20 cellular contexts compared by ENCODE assay signal in genomic region chr10:71585579-71586092, GRCh38.
DNase-seq lines count a peak whose midpoint lies in the region; ATAC-seq, FAIRE-seq and TF ChIP-seq lines count a peak whose summit lies in the region.
"Had no signal": no experiment of that assay in that cellular context is flagged by ENCODE, and none has a peak within 500 bp of the region (broad histone marks: within the 10 kb centered on the region; RNA-seq: fewer than 3 reads in every experiment).

No MANE protein-coding gene starts in this region.

- intact Hi-C loops in A673 (cut with micrococcal nuclease; ENCODE audit: unreplicated experiment) = no loop called here
- intact Hi-C loops in K562 (cut with micrococcal nuclease) = no loop called here
- intact Hi-C loops in Right ventricle myocardium inferior (cut with DNase I) = no loop called here

- no peaks in the 10 kb centered on the region for H3K9me1 ChIP-seq in K562 (ENCODE audit: control insufficient read depth, insufficient read depth, low read length)

- H3K36me3 ChIP-seq in A673 (ENCODE audit: insufficient read depth, low read length, poor library complexity, severe bottlenecking) (no peaks in the 10 kb centered on the region), K562 (ENCODE audit: control insufficient read depth, insufficient read depth, low read length) (no peaks in the 10 kb centered on the region), hepatocyte (replicated peaks; ENCODE audit: insufficient read depth, low read depth) (no peaks in the 10 kb centered on the region)
- H3K36me3 ChIP-seq: MG63, SJSA1 had no signal

- H3K4me3 ChIP-seq in A673 (ENCODE audit: low read depth, low read length, poor library complexity, severe bottlenecking) (no peak overlapping the region), K562 (no peak overlapping the region), hepatocyte (no peak overlapping the region)
- H3K4me3 ChIP-seq: MG63, SJSA1 had no signal

- no peaks in the 10 kb centered on the region for H3K9me2 ChIP-seq in hepatocyte (replicated peaks; ENCODE audit: insufficient read depth)

- H3K4me1 ChIP-seq in A673 (ENCODE audit: insufficient read depth, low read length, poor library complexity, severe bottlenecking) = peaks cover 17% of the 10 kb centered on the region
- peaks cover 11 to 32% of the 10 kb centered on the region in 2 experiments; a peak in 4 of 5 replicates for H3K4me1 ChIP-seq in K562 (replicated peaks in 1 of 2; ENCODE audit: control insufficient read depth in 2 of 2, insufficient read depth in 2 of 2, low read length in 2 of 2)
- H3K4me1 ChIP-seq in hepatocyte (ENCODE audit: insufficient read depth) = no peaks in the 10 kb centered on the region

- no peak overlapping the region for H3K27ac ChIP-seq in A673 (ENCODE audit: low read depth, low read length, poor library complexity, severe bottlenecking)
- H3K27ac ChIP-seq in K562 (ENCODE audit: extremely low read depth, low read depth, low read length) = no peak overlapping the region
- no peak overlapping the region for H3K27ac ChIP-seq in hepatocyte
- H3K27ac ChIP-seq: SJSA1 had no signal

- peak; percentile 64 for FAIRE-seq in K562 (lab: Jason Lieb, UNC)
- FAIRE-seq: GM12891 had no signal

- WGBS in K562 (ENCODE audit: insufficient coverage, low coverage, missing lambda C conversion rate) = 39% methylated on average over 8 of the region's 8 CpGs
- WGBS in hepatocyte (ENCODE audit: low lambda C conversion rate, missing lambda C conversion rate) = 62% methylated on average over 8 of the region's 8 CpGs

- no peaks in the 10 kb centered on the region for H3K79me2 ChIP-seq in K562 (ENCODE audit: control insufficient read depth, insufficient read depth, low read length)
- no peaks in the 10 kb centered on the region for H3K79me2 ChIP-seq in hepatocyte

- 0 out of 4 replicates have a peak overlapping the region, but pooled peaks of 1 of the 2 experiments have one; percentile 31 for H3K9ac ChIP-seq in K562 (ENCODE audit: insufficient read depth in 1 of 2, low read depth in 2 of 2, low read length in 2 of 2)

- in situ Hi-C loops in K562 (cut with MboI) = no loop called here

- TF ChIP-seq EP300 in K562 (IDR thresholded peaks at IDR 0.05; ENCODE audit: low read length) = no peak

- H3K4me2 ChIP-seq in K562 (ENCODE audit: insufficient read depth, low read length) (no peak overlapping the region), hepatocyte (no peak overlapping the region)

- BruUV-seq in A673 (replicated peaks; lab: Mats Ljungman, UMichigan) (no TSS peak), K562 (replicated peaks; lab: Mats Ljungman, UMichigan) (no TSS peak)

- no peak for TF ChIP-seq POLR2A in K562 (conservative IDR thresholded peaks at IDR 0.05)

- CTCF ChIA-PET in A673 (lab: Charles Lee) = no interaction called here
- CTCF ChIA-PET in K562 (lab: Yijun Ruan, JAX; ENCODE audit: low intra/inter-chr PET ratio) = no interaction called here

- H3K27me3 ChIP-seq in A673 (replicated peaks; ENCODE audit: insufficient read depth, low read depth, low read length, poor library complexity) (no peaks in the 10 kb centered on the region), K562 (ENCODE audit: control insufficient read depth in 2 of 2, insufficient read depth in 2 of 2, low read length in 2 of 2) (peaks cover 0 to 6% of the 10 kb centered on the region in 2 experiments; a peak in 2 of 5 replicates), hepatocyte (peaks cover 7% of the 10 kb centered on the region)
- H3K27me3 ChIP-seq: MG63, SJSA1 had no signal

- H2AFZ ChIP-seq in K562 (ENCODE audit: low read depth, low read length) (peak overlapping the region; percentile 46; the same call in 1 of the 2 replicates), hepatocyte (no peak overlapping the region)

- H3K9me3 ChIP-seq in A673 (ENCODE audit: low read depth, low read length, poor library complexity, severe bottlenecking) (no peaks in the 10 kb centered on the region), K562 (replicated peaks; ENCODE audit: control insufficient read depth, insufficient read depth, low read depth, low read length) (no peaks in the 10 kb centered on the region), hepatocyte (ENCODE audit: low read depth) (no peaks in the 10 kb centered on the region)
- H3K9me3 ChIP-seq: MG63, SJSA1 had no signal

- H4K20me1 ChIP-seq in K562 (replicated peaks; ENCODE audit: control insufficient read depth, insufficient read depth, low read length) = no peaks in the 10 kb centered on the region
- no peaks in the 10 kb centered on the region for H4K20me1 ChIP-seq in hepatocyte (ENCODE audit: insufficient read depth, poor library complexity, severe bottlenecking)

- ATAC-seq in K562 (no peak), HG03571 (IDR thresholded peaks at IDR 0.05; ENCODE audit: unreplicated experiment) (no peak), Right ventricle myocardium inferior (no peak), HG03025 (IDR thresholded peaks at IDR 0.05; ENCODE audit: low FRiP score, unreplicated experiment) (no peak)
- ATAC-seq: Panc1 had no signal

- DNase-seq in A673 (ENCODE audit: low spot score) (peak; percentile 45), NCI-H2227 treated with DMSO at 0.1 percent for 48 hours (lab: John Stamatoyannopoulos, UW) (peak; percentile 40), K562 (ENCODE audit: extremely low read depth in 1 of 4, low spot score in 3 of 4) (no peak), left kidney (ENCODE audit: low read depth, low spot score) (peak; percentile 35), hepatocyte (ENCODE audit: low spot score) (no peak), Right ventricle myocardium inferior (ENCODE audit: missing footprints) (no peak)
- DNase-seq: CD8-positive, alpha-beta memory T cell; DMS53; EL; Kasumi-1; MG63; NCI-H1092; NCI-H146; NCI-H2029 treated with DMSO at 0.1 percent for 48 hours; NCI-H524 treated with DMSO at 0.1 percent for 48 hours had no signal

- POLR2A ChIA-PET in A673 (lab: Charles Lee; ENCODE audit: low non-redundant PET) (no interaction called here), K562 (lab: Yijun Ruan, JAX) (interaction anchor here (0.6 to 1.0 kb wide), 4 partner anchors 17 to 398 kb away, joined by 3 to 5 read pairs (median 3); no protein-coding TSS in a partner anchor)

- TF ChIP-seq RAD21 in K562 (CRISPR knock-in tag; conservative IDR thresholded peaks at IDR 0.05 in 1 of 2, IDR thresholded peaks at IDR 0.05 in 1 of 2) = no peak

- no peak for TF ChIP-seq CTCF in A673 (conservative IDR thresholded peaks at IDR 0.05; ENCODE audit: low read depth, low read length)
- TF ChIP-seq CTCF in K562 (IDR thresholded peaks at IDR 0.05 in 2 of 3, conservative IDR thresholded peaks at IDR 0.05 in 1 of 3; ENCODE audit: insufficient read depth in 2 of 3, low read depth in 1 of 3, low read length in 3 of 3) = no peak
- TF ChIP-seq CTCF in hepatocyte (IDR thresholded peaks at IDR 0.05; ENCODE audit: poor library complexity) = no peak

TF ChIP-seq in K562, 482 proteins besides CTCF, POLR2A, EP300 and RAD21 (continues in another document):
- TF ChIP-seq FOXK1 (CRISPR knock-in tag; IDR thresholded peaks at IDR 0.05; ENCODE audit: borderline replicate concordance) (no peak), CBX3 (IDR thresholded peaks at IDR 0.05; ENCODE audit: borderline replicate concordance in 1 of 2, low read length in 2 of 2) (no peak), NUFIP1 (IDR thresholded peaks at IDR 0.05; ENCODE audit: partially characterized antibody) (no peak), KAT8 (IDR thresholded peaks at IDR 0.05; ENCODE audit: low read depth) (no peak), ERF (CRISPR knock-in tag; IDR thresholded peaks at IDR 0.05) (no peak), ZNF609 (CRISPR knock-in tag; IDR thresholded peaks at IDR 0.05; ENCODE audit: borderline replicate concordance) (no peak)

Comparison
In these comparisons a context has a peak if more than half of its experiments do, and no peak if none do; other contexts are left out.
1. DNase-seq: peak in A673 (single experiment), NCI-H2227 treated with DMSO at 0.1 percent for 48 hours (single experiment) and left kidney (single experiment); none in K562 (0 of 4), hepatocyte (single experiment) and Right ventricle myocardium inferior (single experiment).